In the genomic region with DNA sequence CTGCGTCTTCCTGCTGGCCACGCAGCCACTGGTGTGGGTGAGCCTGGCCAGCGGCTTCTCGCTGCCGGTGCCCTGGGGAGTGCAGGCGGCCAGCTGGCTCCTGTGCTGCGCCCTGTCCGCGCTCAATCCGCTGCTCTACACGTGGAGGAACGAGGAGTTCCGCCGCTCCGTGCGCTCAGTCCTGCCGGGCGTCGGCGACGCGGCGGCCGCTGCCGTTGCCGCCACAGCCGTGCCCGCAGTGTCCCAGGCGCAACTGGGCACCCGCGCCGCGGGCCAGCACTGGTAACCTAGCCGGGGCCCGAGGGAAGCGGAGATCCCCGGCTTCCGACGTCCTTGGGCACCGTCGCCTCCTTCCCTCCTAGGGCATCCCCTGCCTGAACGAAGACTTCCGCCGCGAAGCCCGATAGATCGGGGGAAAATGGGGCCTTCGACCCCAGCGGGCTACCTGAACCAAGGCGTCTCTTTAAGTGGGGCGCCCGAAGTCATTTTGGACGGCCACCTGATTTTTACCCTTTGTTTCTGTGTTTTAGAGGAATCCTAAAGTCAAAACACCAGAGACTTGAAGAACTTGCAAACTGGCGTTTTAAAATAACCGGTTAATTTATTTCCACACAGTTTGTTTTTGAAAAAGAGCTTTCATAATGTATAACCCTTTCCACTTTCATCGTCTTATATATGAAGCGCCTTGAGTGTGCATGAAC, we compare ENCODE assay signal across 7 cellular contexts. TPM values are rescaled to one million over a fixed set of nuclear protein-coding genes. Genes with fewer than 3 reads are reported as not detected.
DNase-seq lines count a peak whose midpoint lies in the region; FAIRE-seq and TF ChIP-seq lines count a peak whose summit lies in the region.

No MANE protein-coding gene starts in this region.

- H3K9me3 ChIP-seq in endothelial cell of umbilical vein (replicated peaks; ENCODE audit: control insufficient read depth, insufficient read depth, low read length), result no peaks in the 10 kb centered on the region

- H3K4me1 Mint-ChIP-seq in nephron progenitor cell, result peaks cover 13% of the 10 kb centered on the region

- CTCF ChIA-PET in endothelial cell of umbilical vein (lab: Charles Lee), result interaction anchor here (1.0 kb wide), 1 partner anchor 329 kb away, joined by 3 read pairs; no protein-coding TSS in a partner anchor

- no peak overlapping the region for H3K27ac Mint-ChIP-seq in nephron progenitor cell

- intact Hi-C loops in endothelial cell of umbilical vein (cut with micrococcal nuclease), result loop anchor here (1.0 to 5.0 kb wide), 2 partner anchors 57 to 327 kb away; no protein-coding TSS in a partner anchor

- peaks cover 15% of the 10 kb centered on the region for H3K4me1 ChIP-seq in endothelial cell of umbilical vein (ENCODE audit: control insufficient read depth, extremely low read depth, insufficient read depth, low read length)

- H3K9me1 ChIP-seq in endothelial cell of umbilical vein (replicated peaks; ENCODE audit: control insufficient read depth, extremely low read depth, insufficient read depth, low read length), result no peaks in the 10 kb centered on the region

- TF ChIP-seq POLR2A in GM12892 (IDR thresholded peaks at IDR 0.05; ENCODE audit: low read depth, low read length) (no peak), endothelial cell of umbilical vein (IDR thresholded peaks at IDR 0.05; ENCODE audit: low read depth, low read length) (no peak)

- H3K79me2 ChIP-seq in endothelial cell of umbilical vein (ENCODE audit: control insufficient read depth, insufficient read depth, low read length), result no peaks in the 10 kb centered on the region

- H3K27me3 ChIP-seq in endothelial cell of umbilical vein (ENCODE audit: control insufficient read depth in 2 of 2, insufficient read depth in 2 of 2, low read length in 2 of 2), result peaks cover 0 to 7% of the 10 kb centered on the region in 2 experiments

- FAIRE-seq in GM12892 (lab: Jason Lieb, UNC) (peak; percentile 53), endothelial cell of umbilical vein (lab: Jason Lieb, UNC) (peak; percentile 15)

- dilution Hi-C loops in endothelial cell of umbilical vein (cut with MboI; ENCODE audit: extremely low pct_ligation_motif_present, low sequenced_read_pairs), result no loop called here

- no peak overlapping the region for H3K27ac ChIP-seq in endothelial cell of umbilical vein (ENCODE audit: insufficient read depth, low read depth, low read length)

- TF ChIP-seq CTCF in endothelial cell of umbilical vein (IDR thresholded peaks at IDR 0.05; ENCODE audit: extremely low read depth in 1 of 2, insufficient read depth in 1 of 2, low read depth in 1 of 2, low read length in 2 of 2), result no peak
- no peak for TF ChIP-seq CTCF in nephron progenitor cell (IDR thresholded peaks at IDR 0.05)

- BruUV-seq in endothelial cell of umbilical vein (replicated peaks; lab: Mats Ljungman, UMichigan), result no TSS peak

- peak overlapping the region; percentile 89 for H3K4me2 ChIP-seq in endothelial cell of umbilical vein (ENCODE audit: insufficient read depth, low read length)

- peak overlapping the region; percentile 93 for H2AFZ ChIP-seq in endothelial cell of umbilical vein (ENCODE audit: low read depth, low read length)

- peaks cover 91% of the 10 kb centered on the region for H3K27me3 Mint-ChIP-seq in nephron progenitor cell (ENCODE audit: low read depth, poor library complexity)

- no peaks in the 10 kb centered on the region for H3K36me3 Mint-ChIP-seq in nephron progenitor cell (ENCODE audit: low read depth)

- no peaks in the 10 kb centered on the region for H4K20me1 ChIP-seq in endothelial cell of umbilical vein (replicated peaks; ENCODE audit: control insufficient read depth, extremely low read depth, insufficient read depth, low read length)

- H3K9me3 Mint-ChIP-seq in nephron progenitor cell, result no peaks in the 10 kb centered on the region

- no peak for DNase-seq in GM12892 (ENCODE audit: insufficient read length)
- DNase-seq in RPMI7951 (ENCODE audit: low read depth), result peak; percentile 25
- DNase-seq in endothelial cell of umbilical vein (ENCODE audit: low read depth, low spot score), result peak; percentile 39
- DNase-seq in nephron progenitor cell, result peak; percentile 52
- no peak for DNase-seq in G401 (ENCODE audit: low spot score)
- no peak for DNase-seq in kidney tubule cell (ENCODE audit: low spot score)
- DNase-seq in T1000 (lab: John Stamatoyannopoulos, UW), result no peak

- H3K9ac ChIP-seq in endothelial cell of umbilical vein (replicated peaks; ENCODE audit: extremely low read depth, insufficient read depth, low read length), result no peak overlapping the region

- H3K36me3 ChIP-seq in endothelial cell of umbilical vein (ENCODE audit: control insufficient read depth in 2 of 2, extremely low read depth in 1 of 2, insufficient read depth in 2 of 2, low read length in 2 of 2), result no peaks in the 10 kb centered on the region

- POLR2A ChIA-PET in endothelial cell of umbilical vein (lab: Charles Lee), result no interaction called here

- peak overlapping the region; percentile 77 for H3K4me3 Mint-ChIP-seq in nephron progenitor cell

- in situ Hi-C loops in G401 (cut with HindIII; ENCODE audit: low sequenced_read_pairs), result no loop called here

- H3K4me3 ChIP-seq in endothelial cell of umbilical vein (replicated peaks in 1 of 3; ENCODE audit: insufficient read depth in 1 of 3, low read depth in 1 of 3, low read length in 3 of 3), result peak overlapping the region; percentile 21 to 44 (median 38)

TF ChIP-seq in endothelial cell of umbilical vein, 7 proteins besides CTCF, POLR2A, EP300 and RAD21:
- TF ChIP-seq GATA2 (IDR thresholded peaks at IDR 0.05; ENCODE audit: insufficient read depth, insufficient read length, low read depth, low read length), result no peak
- peak; percentile 27 for TF ChIP-seq MAX (IDR thresholded peaks at IDR 0.05; ENCODE audit: insufficient read depth, insufficient read length)

RNA-seq across cellular contexts. Expression of gene GPR88, which starts 2.0 kb away (rescaled TPM):
- polyA plus RNA-seq in GM12892 (2012; ENCODE audit: missing spikeins), result not detected
- total RNA-seq in RPMI7951 (2014; rRNA removed; shearing (Covaris generic)), result not detected in 2 replicates
- 0.13 TPM in 1 of 2 replicates, not detected in the other for total RNA-seq in endothelial cell of umbilical vein
- 0.06 TPM in 2 replicates for polyA plus RNA-seq in endothelial cell of umbilical vein
- polyA plus RNA-seq in endothelial cell of umbilical vein (2011; cell fraction: cytosol; rRNA removed), result 0.03 TPM in 2 replicates
- 0.05 TPM in 1 of 2 replicates, not detected in the other for polyA plus RNA-seq in endothelial cell of umbilical vein (2011; cell fraction: nucleus; rRNA removed)
- polyA plus RNA-seq in endothelial cell of umbilical vein (2012), result 0.12 and 0.23 TPM in 2 replicates
- polyA minus RNA-seq in endothelial cell of umbilical vein, result 0.07 TPM in 1 of 2 replicates, not detected in the other
- not detected for polyA minus RNA-seq in endothelial cell of umbilical vein (2011; cell fraction: cytosol; rRNA and poly(A)+ RNA removed)
- 0.19 TPM in 1 of 2 replicates, not detected in the other for polyA minus RNA-seq in endothelial cell of umbilical vein (2011; cell fraction: nucleus; rRNA and poly(A)+ RNA removed)
- total RNA-seq in G401 (2014; rRNA removed; shearing (Covaris generic)), result not detected in 2 replicates

Comparison
In these comparisons a context has a peak if more than half of its experiments do, and no peak if none do; other contexts are left out.
1. DNase-seq: peak in RPMI7951 (single experiment), endothelial cell of umbilical vein (single experiment) and nephron progenitor cell (single experiment); none in GM12892 (single experiment), G401 (single experiment), kidney tubule cell (single experiment) and T1000 (single experiment).